ENCODE assay signal across 27 cellular contexts in genomic region chr9:117938086-117938485, GRCh38.
"Had no signal": no experiment of that assay in that cellular context is flagged by ENCODE, and none has a peak within 500 bp of the region (broad histone marks: within the 10 kb centered on the region; RNA-seq: fewer than 3 reads in every experiment).

No MANE protein-coding gene starts in this region.

- H3K4me1 Mint-ChIP-seq: activated naive CD8-positive, alpha-beta T cell treated with anti-CD3 and anti-CD28 coated beads for 36 hours; naive thymus-derived CD4-positive, alpha-beta T cell had no signal

- H3K9me3 Mint-ChIP-seq: activated naive CD4-positive, alpha-beta T cell treated with anti-CD3 and anti-CD28 coated beads for 36 hours; neural crest cell had no signal

- H2AFZ ChIP-seq: parathyroid adenoma had no signal

- H3K36me3 Mint-ChIP-seq: activated naive CD8-positive, alpha-beta T cell treated with anti-CD3 and anti-CD28 coated beads for 36 hours had no signal

- H3K9me3 ChIP-seq: adrenal gland, breast epithelium, esophagus muscularis mucosa, spleen, testis, transverse colon had no signal

- ATAC-seq: activated T-cell treated with anti-CD3 and anti-CD28 coated beads, Interleukin-2, amount 50 U/mL, for 72 hours; foreskin keratinocyte; left ventricle myocardium superior; naive thymus-derived CD4-positive, alpha-beta T cell; right cardiac atrium had no signal

- H3K27ac ChIP-seq: adrenal gland, breast epithelium, esophagus muscularis mucosa, foreskin keratinocyte, parathyroid adenoma, spleen, testis, transverse colon had no signal

- H3K27ac Mint-ChIP-seq: activated naive CD4-positive, alpha-beta T cell treated with anti-CD3 and anti-CD28 coated beads for 36 hours; activated naive CD8-positive, alpha-beta T cell treated with anti-CD3 and anti-CD28 coated beads for 36 hours; activated T-cell treated with anti-CD3 and anti-CD28 coated beads, Interleukin-2, amount 50 U/mL, for 72 hours; naive thymus-derived CD4-positive, alpha-beta T cell; T-helper 2 cell treated with Interferon-gamma antibody and Interleukin-4, amounts not matched to agents 5 μg/mL and 100 μg/mL, for 36 hours had no signal

- H3K4me3 ChIP-seq: adrenal gland, breast epithelium, esophagus muscularis mucosa, spleen, testis, transverse colon had no signal

- H3K27me3 ChIP-seq: adrenal gland, breast epithelium, esophagus muscularis mucosa, foreskin keratinocyte, spleen, testis, transverse colon had no signal

- DNase-seq: activated CD4-positive, alpha-beta T cell treated with anti-CD3 and anti-CD28 coated beads for 4 hours; activated CD4-positive, alpha-beta T cell treated with anti-CD3 and anti-CD28 coated beads, Interleukin-2, amount 50 U/mL, for 4 hours; activated naive CD4-positive, alpha-beta T cell treated with anti-CD3 and anti-CD28 coated beads for 36 hours; activated naive CD8-positive, alpha-beta T cell treated with anti-CD3 and anti-CD28 coated beads for 36 hours; activated T-cell treated with anti-CD3 and anti-CD28 coated beads for 4 hours; activated T-cell treated with anti-CD3 and anti-CD28 coated beads, Interleukin-2, amount 50 U/mL, for 72 hours; adrenal gland; aorta; central memory CD4-positive, alpha-beta T cell; foreskin keratinocyte; left ventricle myocardium superior; midbrain; naive thymus-derived CD4-positive, alpha-beta T cell; occipital lobe; right cardiac atrium; spleen; stimulated activated naive CD4-positive, alpha-beta T cell; T-helper 1 cell; testis; transverse colon had no signal

- H3K9ac ChIP-seq: parathyroid adenoma had no signal

- H3K4me3 Mint-ChIP-seq: activated naive CD4-positive, alpha-beta T cell treated with anti-CD3 and anti-CD28 coated beads for 36 hours; activated naive CD8-positive, alpha-beta T cell treated with anti-CD3 and anti-CD28 coated beads for 36 hours; activated T-cell treated with anti-CD3 and anti-CD28 coated beads, Interleukin-2, amount 50 U/mL, for 72 hours; naive thymus-derived CD4-positive, alpha-beta T cell; neural crest cell; T-helper 2 cell treated with Interferon-gamma antibody and Interleukin-4, amounts not matched to agents 5 μg/mL and 100 μg/mL, for 36 hours had no signal

- H3K79me2 ChIP-seq: parathyroid adenoma had no signal

- FAIRE-seq: endothelial cell of umbilical vein, urothelium cell line had no signal

- H3K27me3 Mint-ChIP-seq: activated naive CD8-positive, alpha-beta T cell treated with anti-CD3 and anti-CD28 coated beads for 36 hours had no signal

- H3K36me3 ChIP-seq: adrenal gland, breast epithelium, esophagus muscularis mucosa, spleen, transverse colon had no signal

- H3K4me1 ChIP-seq: adrenal gland, breast epithelium, esophagus muscularis mucosa, foreskin keratinocyte, parathyroid adenoma, testis, transverse colon had no signal
